Comparison of ENCODE assay signal across 18 cellular contexts in genomic region chr22:33163815-33164214, GRCh38.
"Had no signal": no experiment of that assay in that cellular context is flagged by ENCODE, and none has a peak within 500 bp of the region (broad histone marks: within the 10 kb centered on the region; RNA-seq: fewer than 3 reads in every experiment).

No MANE protein-coding gene starts in this region.

- H3K27ac Mint-ChIP-seq: activated naive CD4-positive, alpha-beta T cell treated with anti-CD3 and anti-CD28 coated beads, Interleukin-2, amount 50 U/mL, for 24 hours; activated T-cell treated with anti-CD3 and anti-CD28 coated beads, Interleukin-2, amount 50 U/mL, for 72 hours; memory B cell had no signal

- H3K4me3 ChIP-seq: breast epithelium, coronary artery, tibial nerve, vagina had no signal

- H3K4me1 Mint-ChIP-seq: activated naive CD4-positive, alpha-beta T cell treated with anti-CD3 and anti-CD28 coated beads, Interleukin-2, amount 50 U/mL, for 24 hours had no signal

- H3K27me3 ChIP-seq: breast epithelium, tibial nerve, vagina had no signal

- H3K9me3 ChIP-seq: breast epithelium, tibial nerve, vagina had no signal

- ATAC-seq: activated T-cell treated with anti-CD3 and anti-CD28 coated beads, Interleukin-2, amount 50 U/mL, for 72 hours; left ventricle myocardium superior had no signal

- H3K36me3 Mint-ChIP-seq: activated naive CD4-positive, alpha-beta T cell treated with anti-CD3 and anti-CD28 coated beads, Interleukin-2, amount 50 U/mL, for 24 hours; memory B cell had no signal

- H3K4me1 ChIP-seq: breast epithelium, tibial nerve, vagina had no signal

- H3K9me3 Mint-ChIP-seq: activated naive CD4-positive, alpha-beta T cell treated with anti-CD3 and anti-CD28 coated beads, Interleukin-2, amount 50 U/mL, for 24 hours; activated T-cell treated with anti-CD3 and anti-CD28 coated beads, Interleukin-2, amount 50 U/mL, for 72 hours; memory B cell had no signal

- H3K27ac ChIP-seq: breast epithelium, coronary artery, tibial nerve, vagina, WERI-Rb-1 had no signal

- H3K4me3 Mint-ChIP-seq: activated naive CD4-positive, alpha-beta T cell treated with anti-CD3 and anti-CD28 coated beads, Interleukin-2, amount 50 U/mL, for 24 hours; activated T-cell treated with anti-CD3 and anti-CD28 coated beads, Interleukin-2, amount 50 U/mL, for 72 hours; memory B cell had no signal

- DNase-seq: activated CD4-positive, alpha-beta T cell treated with anti-CD3 and anti-CD28 coated beads for 1 hour; activated gamma-delta T cell; activated T-cell treated with anti-CD3 and anti-CD28 coated beads, Interleukin-2, amount 50 U/mL, for 72 hours; erythroblast; hypothalamus; left ventricle myocardium superior; occipital lobe; stimulated activated CD4-positive, alpha-beta T cell treated with anti-CD3 and anti-CD28 coated beads, Interleukin-12 subunit alpha, Interleukin-12 subunit beta, amount 100 ng/mL, for 4 hours; stimulated activated CD4-positive, alpha-beta T cell treated with anti-CD3 and anti-CD28 coated beads, Interleukin-2, amount 100 ng/mL, for 24 hours; stimulated activated naive CD4-positive, alpha-beta T cell treated with Interleukin-2 at 50 U/mL for 16 hours; substantia nigra; WERI-Rb-1 had no signal

- H3K36me3 ChIP-seq: breast epithelium, tibial nerve, vagina, WERI-Rb-1 had no signal
